Comparison of ENCODE assay signal across 8 cellular contexts in the genomic region with DNA sequence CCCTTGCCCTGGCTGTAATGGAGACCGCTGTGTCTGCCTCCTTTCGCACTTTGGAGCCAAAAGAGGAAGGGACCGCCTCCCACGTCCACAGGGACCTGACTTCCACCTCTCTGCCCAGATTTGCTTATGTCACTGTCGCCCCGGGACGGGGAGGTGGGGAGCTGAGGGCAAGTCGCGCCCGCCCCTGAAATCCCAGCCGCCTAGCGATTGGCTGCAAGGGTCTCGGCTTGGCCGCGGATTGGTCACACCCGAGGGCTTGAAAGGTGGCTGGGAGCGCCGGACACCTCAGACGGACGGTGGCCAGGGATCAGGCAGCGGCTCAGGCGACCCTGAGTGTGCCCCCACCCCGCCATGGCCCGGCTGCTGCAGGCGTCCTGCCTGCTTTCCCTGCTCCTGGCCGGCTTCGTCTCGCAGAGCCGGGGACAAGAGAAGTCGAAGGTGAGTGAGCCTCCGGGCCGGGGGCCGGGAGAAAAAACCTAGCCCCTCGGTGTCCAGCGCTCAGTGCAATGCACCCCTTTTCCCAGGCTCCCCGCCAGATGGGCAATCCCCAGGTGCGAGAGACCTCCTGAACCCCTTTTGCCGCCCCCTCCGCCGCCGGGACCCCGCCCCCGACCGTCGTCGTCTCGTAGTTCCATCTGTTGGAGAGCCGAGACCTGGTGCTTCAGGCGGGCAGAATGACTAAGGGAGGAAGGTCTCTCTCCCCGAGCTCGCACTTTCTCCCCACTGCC. TPM values are rescaled to one million over a fixed set of nuclear protein-coding genes. Genes with fewer than 3 reads are reported as not detected.
DNase-seq lines count a peak whose midpoint lies in the region; ATAC-seq, FAIRE-seq and TF ChIP-seq lines count a peak whose summit lies in the region.

A gene with protein sequence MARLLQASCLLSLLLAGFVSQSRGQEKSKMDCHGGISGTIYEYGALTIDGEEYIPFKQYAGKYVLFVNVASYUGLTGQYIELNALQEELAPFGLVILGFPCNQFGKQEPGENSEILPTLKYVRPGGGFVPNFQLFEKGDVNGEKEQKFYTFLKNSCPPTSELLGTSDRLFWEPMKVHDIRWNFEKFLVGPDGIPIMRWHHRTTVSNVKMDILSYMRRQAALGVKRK (plus strand): TSS at position 288 of the 728 bp plus-strand sequence. CDS start 64 bp downstream, at position 352.

- FAIRE-seq in A549 (lab: Jason Lieb, UNC) (no peak), bronchial epithelial cell (lab: Jason Lieb, UNC) (no peak)

- H3K27me3 ChIP-seq in bronchial epithelial cell (ENCODE audit: control insufficient read depth, insufficient read depth, low read length) = no peaks in the 10 kb centered on the region
- H3K27me3 ChIP-seq in iPS-18a (ENCODE audit: control insufficient read depth, insufficient read depth, low read length) = peaks cover 33% of the 10 kb centered on the region

- no peak for TF ChIP-seq RAD21 in A549 (conservative IDR thresholded peaks at IDR 0.05 in 1 of 2, IDR thresholded peaks at IDR 0.05 in 1 of 2)

- peak within 1 kb of the TSS; percentile 53 for H3K4me3 ChIP-seq in A549
- peak within 1 kb of the TSS; percentile 73 for H3K4me3 ChIP-seq in bronchial epithelial cell (ENCODE audit: low read depth, low read length)
- H3K4me3 ChIP-seq in iPS-18a (ENCODE audit: low read length) = peak within 1 kb of the TSS; percentile 76
- peak within 1 kb of the TSS; percentile 68 for H3K4me3 ChIP-seq in retinal pigment epithelial cell (ENCODE audit: low read length)

- peak within 1 kb of the TSS; percentile 51 for H3K9ac ChIP-seq in iPS-18a (ENCODE audit: low read length)

- DNase-seq in A549 (ENCODE audit: low read depth in 1 of 2, low spot score in 1 of 2) (peak; percentile 77 to 78), RKO (ENCODE audit: low spot score) (peak; percentile 19), bronchial epithelial cell (ENCODE audit: low read depth) (peak; percentile 67), retinal pigment epithelial cell (ENCODE audit: low read depth) (no peak), NCI-H226 (no peak)

- TF ChIP-seq EP300 in A549 (IDR thresholded peaks at IDR 0.05) = no peak

- POLR2A ChIA-PET in A549 (lab: Yijun Ruan, JAX) = interaction anchor here (1.1 kb wide), 1 partner anchor 232 kb away, joined by 3 read pairs; a partner anchor contains a TSS

- ATAC-seq in A549 (peak; percentile 78 to 97), GM18505 (IDR thresholded peaks at IDR 0.05; ENCODE audit: unreplicated experiment) (peak; percentile 79), HG03108 (IDR thresholded peaks at IDR 0.05; ENCODE audit: unreplicated experiment) (peak; percentile 53)

- peaks cover 5% of the 10 kb centered on the region for H3K36me3 ChIP-seq in bronchial epithelial cell (ENCODE audit: control insufficient read depth, insufficient read depth, low read length)
- H3K36me3 ChIP-seq in iPS-18a (ENCODE audit: control insufficient read depth, low read depth, low read length) = no peaks in the 10 kb centered on the region

- 51% methylated on average over 30 of the region's 51 CpGs for WGBS in A549 (ENCODE audit: missing lambda C conversion rate)

- peak within 1 kb of the TSS; percentile 83 for H3K4me2 ChIP-seq in A549

- TF ChIP-seq POLR2A in A549 (IDR thresholded peaks at IDR 0.05; ENCODE audit: low read length) (peak; percentile 49), GM18505 (IDR thresholded peaks at IDR 0.05; ENCODE audit: borderline replicate concordance, extremely low read depth, insufficient read depth, insufficient read length) (no peak)

- peak within 1 kb of the TSS; percentile 59 to 76 for H3K27ac ChIP-seq in A549
- H3K27ac ChIP-seq in iPS-18a (ENCODE audit: low read length) = no peak within 1 kb of the TSS

- CTCF ChIA-PET in A549 (lab: Yijun Ruan, JAX) = interaction anchor here (0.8 to 1.7 kb wide), 6 partner anchors 8 to 145 kb away, joined by 3 to 8 read pairs (median 3); no protein-coding TSS in a partner anchor

- no peaks in the 10 kb centered on the region for H3K4me1 ChIP-seq in A549
- H3K4me1 ChIP-seq in iPS-18a (ENCODE audit: control insufficient read depth, low read depth, low read length) = peaks cover 5% of the 10 kb centered on the region

- TF ChIP-seq CTCF in A549 (IDR thresholded peaks at IDR 0.05) (no peak), bronchial epithelial cell (IDR thresholded peaks at IDR 0.05; ENCODE audit: insufficient read depth, low read length, severe bottlenecking) (no peak), retinal pigment epithelial cell (conservative IDR thresholded peaks at IDR 0.05; ENCODE audit: low read depth, low read length) (no peak)

- H3K9me3 ChIP-seq in A549 (no peaks in the 10 kb centered on the region), iPS-18a (ENCODE audit: control insufficient read depth, low read depth, low read length) (no peaks in the 10 kb centered on the region)

TF ChIP-seq in A549, 52 proteins besides CTCF, POLR2A, EP300 and RAD21:
- TF ChIP-seq, protein P1, sequence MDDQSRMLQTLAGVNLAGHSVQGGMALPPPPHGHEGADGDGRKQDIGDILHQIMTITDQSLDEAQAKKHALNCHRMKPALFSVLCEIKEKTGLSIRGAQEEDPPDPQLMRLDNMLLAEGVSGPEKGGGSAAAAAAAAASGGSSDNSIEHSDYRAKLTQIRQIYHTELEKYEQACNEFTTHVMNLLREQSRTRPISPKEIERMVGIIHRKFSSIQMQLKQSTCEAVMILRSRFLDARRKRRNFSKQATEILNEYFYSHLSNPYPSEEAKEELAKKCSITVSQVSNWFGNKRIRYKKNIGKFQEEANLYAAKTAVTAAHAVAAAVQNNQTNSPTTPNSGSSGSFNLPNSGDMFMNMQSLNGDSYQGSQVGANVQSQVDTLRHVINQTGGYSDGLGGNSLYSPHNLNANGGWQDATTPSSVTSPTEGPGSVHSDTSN (IDR thresholded peaks at IDR 0.05) = no peak
- 0 out of 2 replicates have a peak, but pooled peaks have one; percentile 17 for TF ChIP-seq PHF8 (IDR thresholded peaks at IDR 0.05; ENCODE audit: borderline replicate concordance, low read depth)

RNA-seq across cellular contexts. Expression of the gene that starts here (rescaled TPM):
- polyA plus RNA-seq in A549 (2011; rRNA removed) (26.4 and 34.8 TPM in 2 replicates), A549 (2017; fragmentation: RNase III; extraction: RNeasy Plus Mini Kit Qiagen cat#74134 plus additional on column Dnase treatment) (13.6 to 16.8 TPM (median 16.2 TPM) in 3 replicates)
- 22.2 and 24.6 TPM in 2 replicates for polyA plus RNA-seq in A549 (2012; cell fraction: cytosol; rRNA removed)
- polyA plus RNA-seq in A549 (2012; cell fraction: nucleus; rRNA removed) = 9.0 and 10.4 TPM in 2 replicates
- polyA minus RNA-seq in A549 (2011; rRNA and poly(A)+ RNA removed) = 29.1 and 40.9 TPM in 2 replicates
- 79.0 and 182 TPM in 2 replicates for total RNA-seq in bronchial epithelial cell

Comparison
In these comparisons a context has a peak if more than half of its experiments do, and no peak if none do; other contexts are left out.
1. DNase-seq: peak in A549 (2 of 2), RKO (single experiment) and bronchial epithelial cell (single experiment); none in retinal pigment epithelial cell (single experiment) and NCI-H226 (single experiment).
2. Peak in every context shown above with its lines, with median percentiles within 50 percentile points of each other: ATAC-seq and H3K4me3 ChIP-seq.